In genomic region chr15:89150286-89150685, GRCh38 we compare ENCODE assay signal across 21 cellular contexts.
DNase-seq lines count a peak whose midpoint lies in the region; ATAC-seq, FAIRE-seq and TF ChIP-seq lines count a peak whose summit lies in the region.
"Had no signal": no experiment of that assay in that cellular context is flagged by ENCODE, and none has a peak within 500 bp of the region (broad histone marks: within the 10 kb centered on the region; RNA-seq: fewer than 3 reads in every experiment).

No MANE protein-coding gene starts in this region.

- dilution Hi-C loops in IMR-90 (cut with HindIII; ENCODE audit: low sequenced_read_pairs, unreplicated experiment) (no loop called here), keratinocyte (cut with MboI; ENCODE audit: extremely low pct_ligation_motif_present, low sequenced_read_pairs) (no loop called here)

- peak; percentile 32 for FAIRE-seq in keratinocyte (lab: Jason Lieb, UNC)
- FAIRE-seq: GM12892 had no signal

- no peak overlapping the region for H3K9ac ChIP-seq in IMR-90 (ENCODE audit: low read depth, low read length)
- H3K9ac ChIP-seq in keratinocyte (ENCODE audit: control insufficient read depth, extremely low read depth, insufficient read depth, low read length), result no peak overlapping the region
- H3K9ac ChIP-seq: KMS-11 had no signal

- H2BK5ac ChIP-seq in IMR-90 (ENCODE audit: low read depth, low read length, poor library complexity, severe bottlenecking), result no peak overlapping the region

- H3K4me1 Mint-ChIP-seq in Calu3 (ENCODE audit: low read depth, unreplicated experiment), result peaks cover 30% of the 10 kb centered on the region
- peaks cover 32% of the 10 kb centered on the region for H3K4me1 Mint-ChIP-seq in progenitor cell of endocrine pancreas (ENCODE audit: low read depth)
- H3K4me1 Mint-ChIP-seq: B cell had no signal

- no peak overlapping the region for H3K4me2 ChIP-seq in IMR-90 (ENCODE audit: low read depth, low read length)
- no peak overlapping the region for H3K4me2 ChIP-seq in keratinocyte (ENCODE audit: control insufficient read depth, extremely low read depth, insufficient read depth, low read depth, low read length)
- H3K4me2 ChIP-seq: KMS-11 had no signal

- TF ChIP-seq CTCF in Calu3 (IDR thresholded peaks at IDR 0.05; ENCODE audit: unreplicated experiment), result no peak
- no peak for TF ChIP-seq CTCF in IMR-90 (conservative IDR thresholded peaks at IDR 0.05; ENCODE audit: low read depth, low read length)
- TF ChIP-seq CTCF in keratinocyte (optimal IDR thresholded peaks at IDR 0.05 in 1 of 3, IDR thresholded peaks at IDR 0.05 in 1 of 3, conservative IDR thresholded peaks at IDR 0.05 in 1 of 3; ENCODE audit: extremely low read depth in 1 of 3, insufficient read depth in 2 of 3, low read length in 3 of 3), result no peak
- TF ChIP-seq CTCF in progenitor cell of endocrine pancreas (IDR thresholded peaks at IDR 0.05; ENCODE audit: unreplicated experiment), result no peak
- TF ChIP-seq CTCF in WERI-Rb-1 (IDR thresholded peaks at IDR 0.05; ENCODE audit: low read depth, low read length), result no peak

- no peak overlapping the region for H3K14ac ChIP-seq in IMR-90 (replicated peaks; ENCODE audit: low read depth, low read length)

- H4K5ac ChIP-seq in IMR-90 (ENCODE audit: low read depth, low read length), result no peak overlapping the region

- CTCF ChIA-PET in Calu3 (lab: Charles Lee) (interaction anchor here (0.7 to 1.7 kb wide), 7 partner anchors 17 to 45 kb away, joined by 3 to 5 read pairs (median 4); no protein-coding TSS in a partner anchor), IMR-90 (lab: Yijun Ruan, JAX) (interaction anchor here (0.6 to 1.1 kb wide), 3 partner anchors 21 to 245 kb away, joined by 3 read pairs; no protein-coding TSS in a partner anchor)

- POLR2A ChIA-PET in IMR-90 (lab: Charles Lee; ENCODE audit: unreplicated experiment), result no interaction called here

- H3K36me3 Mint-ChIP-seq in Calu3 (ENCODE audit: insufficient read depth, unreplicated experiment) (peaks cover 33% of the 10 kb centered on the region), progenitor cell of endocrine pancreas (ENCODE audit: insufficient read depth) (peaks cover 11% of the 10 kb centered on the region)

- H3K4me1 ChIP-seq in IMR-90 (ENCODE audit: control insufficient read depth, insufficient read depth, low read length) (peaks cover 3% of the 10 kb centered on the region; the same call in 1 of the 2 replicates), keratinocyte (ENCODE audit: control insufficient read depth, extremely low read depth, insufficient read depth, low read length) (peaks cover 21% of the 10 kb centered on the region)

- H3K56ac ChIP-seq in IMR-90 (ENCODE audit: extremely low read depth, insufficient read depth, low read length), result no peak overlapping the region

- no peak for TF ChIP-seq POLR2A in IMR-90 (IDR thresholded peaks at IDR 0.05; ENCODE audit: low read depth, low read length)

- no peaks in the 10 kb centered on the region for H3K27me3 ChIP-seq in IMR-90 (ENCODE audit: control insufficient read depth, insufficient read depth, low read length)
- no peaks in the 10 kb centered on the region for H3K27me3 ChIP-seq in keratinocyte (ENCODE audit: control insufficient read depth, extremely low read depth, insufficient read depth, low read length)
- no peaks in the 10 kb centered on the region for H3K27me3 ChIP-seq in WERI-Rb-1 (ENCODE audit: insufficient read depth, low read depth, severe bottlenecking)
- H3K27me3 ChIP-seq: heart right ventricle, suprapubic skin had no signal

- no peak overlapping the region for H2BK120ac ChIP-seq in IMR-90 (ENCODE audit: low read depth, low read length)

- H3K9me3 Mint-ChIP-seq in Calu3 (ENCODE audit: low read depth, unreplicated experiment) (no peaks in the 10 kb centered on the region), progenitor cell of endocrine pancreas (ENCODE audit: low read depth) (no peaks in the 10 kb centered on the region)
- H3K9me3 Mint-ChIP-seq: HFFc6 had no signal

- H2AFZ ChIP-seq in IMR-90 (replicated peaks; ENCODE audit: low read length, poor library complexity) (no peak overlapping the region), keratinocyte (ENCODE audit: control insufficient read depth, low read length) (no peak overlapping the region)

- peak overlapping the region; percentile 47 for H3K4me3 Mint-ChIP-seq in Calu3 (ENCODE audit: low read depth, unreplicated experiment)
- no peak overlapping the region for H3K4me3 Mint-ChIP-seq in progenitor cell of endocrine pancreas (ENCODE audit: low read depth)
- H3K4me3 Mint-ChIP-seq: activated CD4-positive, alpha-beta T cell treated with anti-CD3 and anti-CD28 coated beads for 36 hours; B cell; HFFc6 had no signal

- peaks cover 28 to 37% of the 10 kb centered on the region in 2 experiments for H3K79me1 ChIP-seq in IMR-90 (ENCODE audit: low read depth in 1 of 2, low read length in 2 of 2)

- H4K20me1 ChIP-seq in IMR-90 (ENCODE audit: insufficient read depth, low read length) (no peaks in the 10 kb centered on the region; the same call in none of the 2 replicates), keratinocyte (ENCODE audit: control insufficient read depth, extremely low read depth, insufficient read depth, low read length) (no peaks in the 10 kb centered on the region)

- no peak overlapping the region for H4K8ac ChIP-seq in IMR-90 (ENCODE audit: low read depth in 2 of 2, low read length in 2 of 2)

- intact Hi-C loops in Calu3 (cut with micrococcal nuclease; ENCODE audit: unreplicated experiment) (loop anchor here (2.0 kb wide), 1 partner anchor 15 kb away; no protein-coding TSS in a partner anchor), IMR-90 (cut with micrococcal nuclease) (no loop called here)

- H2BK15ac ChIP-seq in IMR-90 (ENCODE audit: low read depth, low read length), result no peak overlapping the region

- no CpG with 5 or more reads among the region's 3 CpGs for WGBS in IMR-90 (ENCODE audit: extremely low coverage in 2 of 2, insufficient read length in 1 of 2), 2 experiments

- H2AK9ac ChIP-seq in IMR-90 (replicated peaks; ENCODE audit: low read depth, low read length, poor library complexity), result no peak overlapping the region

- H3K27me3 Mint-ChIP-seq in Calu3 (ENCODE audit: unreplicated experiment) (no peaks in the 10 kb centered on the region), progenitor cell of endocrine pancreas (no peaks in the 10 kb centered on the region)
- H3K27me3 Mint-ChIP-seq: activated CD4-positive, alpha-beta T cell treated with anti-CD3 and anti-CD28 coated beads for 36 hours; B cell had no signal

- H3K9me1 ChIP-seq in IMR-90 (ENCODE audit: insufficient read depth, low read length) (peaks cover 8% of the 10 kb centered on the region; the same call in 1 of the 2 replicates), keratinocyte (ENCODE audit: control insufficient read depth, extremely low read depth, insufficient read depth, low read length) (no peaks in the 10 kb centered on the region)

- H3K9me3 ChIP-seq in IMR-90 (ENCODE audit: control insufficient read depth, insufficient read depth, low read length), result no peaks in the 10 kb centered on the region
- H3K9me3 ChIP-seq in keratinocyte (ENCODE audit: control insufficient read depth, low read depth, low read length), result no peaks in the 10 kb centered on the region
- H3K9me3 ChIP-seq in WERI-Rb-1 (ENCODE audit: severe bottlenecking), result no peaks in the 10 kb centered on the region
- H3K9me3 ChIP-seq: heart right ventricle, suprapubic skin had no signal

- peak overlapping the region; percentile 75 for H3K27ac Mint-ChIP-seq in Calu3 (ENCODE audit: unreplicated experiment)
- peak overlapping the region; percentile 94 for H3K27ac Mint-ChIP-seq in progenitor cell of endocrine pancreas
- H3K27ac Mint-ChIP-seq: activated CD4-positive, alpha-beta T cell treated with anti-CD3 and anti-CD28 coated beads for 36 hours; B cell; HFFc6 had no signal

- H3K4me3 ChIP-seq in IMR-90 (ENCODE audit: insufficient read depth, low read depth, low read length), result no peak overlapping the region
- H3K4me3 ChIP-seq in keratinocyte (ENCODE audit: control insufficient read depth in 2 of 3, extremely low read depth in 1 of 3, insufficient read depth in 2 of 3, low read depth in 1 of 3, low read length in 3 of 3), result no peak overlapping the region
- H3K4me3 ChIP-seq in WERI-Rb-1 (ENCODE audit: low read depth, low read length), result no peak overlapping the region
- H3K4me3 ChIP-seq: heart right ventricle, skin epidermis, suprapubic skin had no signal

- ATAC-seq in IMR-90 (ENCODE audit: low read depth) (no peak), GM21717 (IDR thresholded peaks at IDR 0.05; ENCODE audit: unreplicated experiment) (no peak)
- ATAC-seq: activated CD4-positive, alpha-beta T cell treated with anti-CD3 and anti-CD28 coated beads for 36 hours had no signal

- no peak overlapping the region for H2BK20ac ChIP-seq in IMR-90 (ENCODE audit: low read depth, low read length)

- H3K36me3 ChIP-seq in IMR-90 (ENCODE audit: control insufficient read depth, insufficient read depth, low read length), result peaks cover 10% of the 10 kb centered on the region
- H3K36me3 ChIP-seq in keratinocyte (ENCODE audit: control insufficient read depth in 2 of 2, extremely low read depth in 1 of 2, insufficient read depth in 2 of 2, low read length in 2 of 2), result peaks cover 1 to 2% of the 10 kb centered on the region in 2 experiments
- peaks cover 27% of the 10 kb centered on the region for H3K36me3 ChIP-seq in WERI-Rb-1

- no peak overlapping the region for H3K27ac ChIP-seq in IMR-90 (ENCODE audit: insufficient read depth, low read length)
- no peak overlapping the region for H3K27ac ChIP-seq in keratinocyte (ENCODE audit: control insufficient read depth, insufficient read depth, low read length)
- H3K27ac ChIP-seq in WERI-Rb-1, result no peak overlapping the region
- H3K27ac ChIP-seq: KMS-11, suprapubic skin had no signal

- in situ Hi-C loops in IMR-90 (cut with MboI; ENCODE audit: low sequenced_read_pairs), result loop anchor here (25.0 kb wide), 1 partner anchor 488 kb away; no protein-coding TSS in a partner anchor

- no peaks in the 10 kb centered on the region for H3K79me2 ChIP-seq in keratinocyte (ENCODE audit: control insufficient read depth, insufficient read depth, low read length)

- H3K23ac ChIP-seq in IMR-90 (ENCODE audit: low read depth, low read length), result peak overlapping the region; percentile 29; the same call in 1 of the 2 replicates

- no TSS peak for BruUV-seq in Calu3 (replicated peaks; lab: Mats Ljungman, UMichigan)
- no TSS peak for BruUV-seq in IMR-90 (replicated peaks; lab: Mats Ljungman, UMichigan)

- no peak overlapping the region for H3K4ac ChIP-seq in IMR-90 (ENCODE audit: low read depth, low read length)

- TF ChIP-seq RAD21 in IMR-90 (IDR thresholded peaks at IDR 0.05; ENCODE audit: low read length), result no peak

- H4K91ac ChIP-seq in IMR-90 (ENCODE audit: insufficient read depth, low read depth, low read length), result no peak overlapping the region

- no peak for DNase-seq in Calu3
- DNase-seq in IMR-90, result no peak
- DNase-seq in keratinocyte (ENCODE audit: low read depth, low spot score), result no peak
- no peak for DNase-seq in progenitor cell of endocrine pancreas (ENCODE audit: low spot score, unreplicated experiment)
- DNase-seq in dermis blood vessel endothelial cell, result no peak
- no peak for DNase-seq in WERI-Rb-1
- DNase-seq in pons (ENCODE audit: low spot score), result no peak
- DNase-seq: activated CD4-positive, alpha-beta T cell treated with anti-CD3 and anti-CD28 coated beads for 36 hours; activated effector memory CD4-positive, alpha-beta T cell treated with anti-CD3 and anti-CD28 coated beads, Interleukin-2, amount 50 U/mL, for 16 hours; caudate nucleus; effector CD8-positive, alpha-beta T cell; heart right ventricle; HFFc6; occipital lobe; stimulated activated CD4-positive, alpha-beta T cell treated with anti-CD3 and anti-CD28 coated beads, Interleukin-4, amount 100 ng/mL, for 4 hours had no signal

- no peak overlapping the region for H3K18ac ChIP-seq in IMR-90 (ENCODE audit: low read depth, low read length)

- H2AK5ac ChIP-seq in IMR-90 (ENCODE audit: low read depth, low read length), result no peak overlapping the region
